Comparison of ENCODE assay signal across 19 cellular contexts in the genomic region with DNA sequence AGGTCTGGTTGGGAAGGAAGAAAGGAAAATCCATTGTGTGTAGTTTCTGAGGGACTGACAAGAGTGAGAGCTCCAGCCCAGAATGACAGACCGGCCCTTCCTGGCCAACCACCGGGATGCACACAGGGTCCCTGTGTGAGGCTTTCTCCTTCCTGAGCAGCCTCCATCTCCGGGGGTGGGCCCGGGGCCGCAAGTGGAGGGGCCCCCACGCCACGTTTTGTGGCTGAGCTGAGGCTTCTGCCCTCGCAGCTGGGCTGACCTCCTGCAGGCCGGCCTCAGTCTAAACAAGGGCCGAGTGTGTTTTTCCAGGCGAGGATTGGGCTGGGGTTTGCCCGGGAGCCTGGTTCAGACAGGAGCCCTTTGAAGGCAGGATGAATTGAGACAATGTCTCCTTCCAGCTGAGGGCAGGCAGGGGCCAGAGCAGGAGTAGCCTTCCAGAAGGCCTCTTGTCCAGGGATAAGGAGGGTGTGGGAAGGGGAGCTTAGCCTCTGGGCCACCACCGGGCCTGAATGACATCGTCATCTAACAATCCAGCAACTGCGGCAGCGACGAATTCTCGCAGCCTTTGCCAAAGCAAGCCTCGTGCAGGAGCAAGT.
DNase-seq lines count a peak whose midpoint lies in the region; ATAC-seq, FAIRE-seq and TF ChIP-seq lines count a peak whose summit lies in the region.
"Had no signal": no experiment of that assay in that cellular context is flagged by ENCODE, and none has a peak within 500 bp of the region (broad histone marks: within the 10 kb centered on the region; RNA-seq: fewer than 3 reads in every experiment).

No MANE protein-coding gene starts in this region.

- H2BK12ac ChIP-seq in trophoblast cell (ENCODE audit: low read length): no peak overlapping the region

- H3K27me3 ChIP-seq in HepG2 (ENCODE audit: control insufficient read depth in 1 of 2, insufficient read depth in 2 of 2, low read length in 2 of 2) (peaks cover 4 to 59% of the 10 kb centered on the region in 2 experiments; a peak in 4 of 5 replicates), right lobe of liver (no peaks in the 10 kb centered on the region), trophoblast cell (ENCODE audit: insufficient read depth, low read length) (no peaks in the 10 kb centered on the region), WERI-Rb-1 (ENCODE audit: insufficient read depth, low read depth, severe bottlenecking) (no peaks in the 10 kb centered on the region)
- H3K27me3 ChIP-seq: foreskin keratinocyte, MG63, tibial nerve had no signal

- H3K14ac ChIP-seq in trophoblast cell (ENCODE audit: low read length): peak overlapping the region; percentile 2

- H4K12ac ChIP-seq in trophoblast cell (ENCODE audit: low read depth, low read length): no peak overlapping the region

- TF ChIP-seq RAD21 in HepG2 (CRISPR knock-in tag; IDR thresholded peaks at IDR 0.05): no peak

- peak overlapping the region; percentile 6 for H4K8ac ChIP-seq in trophoblast cell (ENCODE audit: low read depth, low read length)

- H3K36me3 ChIP-seq in HepG2 (replicated peaks in 1 of 2; ENCODE audit: control insufficient read depth in 1 of 2, insufficient read depth in 2 of 2, low read length in 2 of 2) (no peaks in the 10 kb centered on the region), right lobe of liver (no peaks in the 10 kb centered on the region), trophoblast cell (ENCODE audit: control insufficient read depth in 1 of 2, insufficient read depth in 2 of 2, low read length in 2 of 2) (no peaks in the 10 kb centered on the region), WERI-Rb-1 (peaks cover 38% of the 10 kb centered on the region)
- H3K36me3 ChIP-seq: MG63, tibial nerve had no signal

- DNase-seq in HepG2 (ENCODE audit: low spot score) (no peak), right lobe of liver (no peak), head of caudate nucleus (peak; percentile 71 to 94 (median 88)), trophoblast cell (no peak), NCI-H2081 (lab: John Stamatoyannopoulos, UW) (no peak), WERI-Rb-1 (no peak), NAMALWA (ENCODE audit: low spot score) (no peak)
- DNase-seq: activated CD8-positive, alpha-beta memory T cell treated with anti-CD3 and anti-CD28 coated beads, Interleukin-2, amount 50 U/mL, for 4 hours; central memory CD4-positive, alpha-beta T cell; foreskin keratinocyte; MG63; NCI-H1694 treated with DMSO at 0.1 percent for 48 hours; NCI-H510A treated with DMSO at 0.1 percent for 48 hours; stimulated activated CD4-positive, alpha-beta T cell treated with anti-CD3 and anti-CD28 coated beads, Interleukin-4, amount 100 ng/mL, for 24 hours had no signal

- peak overlapping the region; percentile 47 for H2BK5ac ChIP-seq in trophoblast cell (ENCODE audit: low read depth, low read length, poor library complexity)

- peak; percentile 33 for ATAC-seq in HepG2
- ATAC-seq in right lobe of liver: no peak
- ATAC-seq in HG02884 (IDR thresholded peaks at IDR 0.05; ENCODE audit: unreplicated experiment): no peak
- ATAC-seq: foreskin keratinocyte had no signal

- H2AK5ac ChIP-seq in trophoblast cell (ENCODE audit: low read length): peak overlapping the region; percentile 17

- TF ChIP-seq POLR2A in HepG2 (IDR thresholded peaks at IDR 0.05; ENCODE audit: insufficient read depth in 1 of 2, low read depth in 2 of 2, low read length in 2 of 2) (no peak), right lobe of liver (IDR thresholded peaks at IDR 0.05) (no peak)

- H4K20me1 ChIP-seq in HepG2 (ENCODE audit: insufficient read depth, low read length): no peaks in the 10 kb centered on the region

- H3K4me2 ChIP-seq in HepG2 (ENCODE audit: low read depth, low read length): no peak overlapping the region
- no peak overlapping the region for H3K4me2 ChIP-seq in trophoblast cell (ENCODE audit: low read length)

- in situ Hi-C loops in HepG2 (cut with HindIII; ENCODE audit: extremely low pct_ligation_motif_present, low pct_unique_long_range_greater_than_20kb): no loop called here

- no peak overlapping the region for H3K9ac ChIP-seq in HepG2 (ENCODE audit: insufficient read depth, low read depth, low read length)
- no peak overlapping the region for H3K9ac ChIP-seq in trophoblast cell (ENCODE audit: low read length)

- POLR2A ChIA-PET in HepG2 (lab: Yijun Ruan, JAX): no interaction called here

- H3K23ac ChIP-seq in trophoblast cell (ENCODE audit: low read length): no peak overlapping the region

- no TSS peak for BruUV-seq in HepG2 (replicated peaks; lab: Mats Ljungman, UMichigan)

- TF ChIP-seq CTCF in HepG2 (CRISPR knock-in tag; IDR thresholded peaks at IDR 0.05): no peak
- no peak for TF ChIP-seq CTCF in right lobe of liver (IDR thresholded peaks at IDR 0.05)
- no peak for TF ChIP-seq CTCF in WERI-Rb-1 (IDR thresholded peaks at IDR 0.05; ENCODE audit: low read depth, low read length)

- TF ChIP-seq EP300 in HepG2 (IDR thresholded peaks at IDR 0.05; ENCODE audit: low read depth in 2 of 2, low read length in 2 of 2) (no peak), HepG2 (CRISPR knock-in tag; IDR thresholded peaks at IDR 0.05; ENCODE audit: borderline replicate concordance) (no peak)

- no peak overlapping the region for H3K27ac ChIP-seq in HepG2 (ENCODE audit: extremely low read length, insufficient read depth, low read length)
- no peak overlapping the region for H3K27ac ChIP-seq in right lobe of liver
- peak overlapping the region; percentile 4 for H3K27ac ChIP-seq in trophoblast cell (ENCODE audit: low read depth, low read length)
- H3K27ac ChIP-seq in WERI-Rb-1: no peak overlapping the region; the same call in 1 of the 2 replicates
- H3K27ac ChIP-seq: C4-2B, foreskin keratinocyte, SK-N-MC had no signal

- no peak for FAIRE-seq in HepG2 (lab: Jason Lieb, UNC)
- FAIRE-seq: GM19239 had no signal

- intact Hi-C loops in HepG2 (cut with micrococcal nuclease; ENCODE audit: unreplicated experiment) (no loop called here), right lobe of liver (cut with DNase I) (no loop called here), head of caudate nucleus (cut with DNase I) (loop anchor here (5.0 kb wide), 1 partner anchor 83 kb away; no protein-coding TSS in a partner anchor)

- H4K91ac ChIP-seq in trophoblast cell (ENCODE audit: low read depth, low read length): no peak overlapping the region

- no peak overlapping the region for H3K4ac ChIP-seq in trophoblast cell (ENCODE audit: low read depth, low read length)

- H2BK120ac ChIP-seq in trophoblast cell (ENCODE audit: insufficient read depth, low read length, poor library complexity): peak overlapping the region; percentile 5

- H3K18ac ChIP-seq in trophoblast cell (ENCODE audit: low read length): no peak overlapping the region

- H3K79me1 ChIP-seq in trophoblast cell (ENCODE audit: low read length): peaks cover 9% of the 10 kb centered on the region

- no peaks in the 10 kb centered on the region for H3K79me2 ChIP-seq in HepG2 (ENCODE audit: insufficient read depth, low read length)
- no peaks in the 10 kb centered on the region for H3K79me2 ChIP-seq in trophoblast cell (ENCODE audit: control insufficient read depth, insufficient read depth, low read length, poor library complexity)

- peaks cover 21% of the 10 kb centered on the region for H3K4me1 ChIP-seq in HepG2 (ENCODE audit: insufficient read depth, low read length)
- no peaks in the 10 kb centered on the region for H3K4me1 ChIP-seq in right lobe of liver
- H3K4me1 ChIP-seq in trophoblast cell (ENCODE audit: control insufficient read depth in 1 of 2, insufficient read depth in 2 of 2, low read length in 2 of 2): peaks cover 6 to 11% of the 10 kb centered on the region in 2 experiments

- H3K4me3 ChIP-seq in HepG2 (replicated peaks in 1 of 3; ENCODE audit: insufficient read depth in 1 of 3, low read depth in 2 of 3, low read length in 3 of 3) (no peak overlapping the region), right lobe of liver (no peak overlapping the region), trophoblast cell (ENCODE audit: low read depth, low read length) (no peak overlapping the region), WERI-Rb-1 (ENCODE audit: low read depth, low read length) (no peak overlapping the region)
- H3K4me3 ChIP-seq: MG63, SK-N-MC, tibial nerve had no signal

- WGBS in HepG2 (ENCODE audit: low lambda C conversion rate): 39% methylated on average over 15 of the region's 19 CpGs
- 74% methylated on average over 8 of the region's 19 CpGs for WGBS in right lobe of liver (ENCODE audit: insufficient coverage, low coverage, low lambda C conversion rate, missing lambda C conversion rate)
- no CpG with 5 or more reads among the region's 19 CpGs for WGBS in trophoblast cell (ENCODE audit: extremely low coverage, insufficient coverage, insufficient read length)

- H2AFZ ChIP-seq in HepG2 (ENCODE audit: low read length): no peak overlapping the region
- no peak overlapping the region for H2AFZ ChIP-seq in trophoblast cell (ENCODE audit: insufficient read depth, low read length, poor library complexity)

- CTCF ChIA-PET in HepG2 (lab: Yijun Ruan, JAX; ENCODE audit: low intra/inter-chr PET ratio, low total read pairs): no interaction called here

- H3K9me3 ChIP-seq in HepG2 (ENCODE audit: low read length) (0 out of 2 replicates have a peak, but pooled peaks cover 5% of the 10 kb centered on the region), right lobe of liver (no peaks in the 10 kb centered on the region), trophoblast cell (ENCODE audit: insufficient read depth, low read depth, low read length) (peaks cover 3% of the 10 kb centered on the region), WERI-Rb-1 (ENCODE audit: severe bottlenecking) (peaks cover 14% of the 10 kb centered on the region)

TF ChIP-seq in HepG2, 621 proteins besides CTCF, POLR2A, EP300 and RAD21 (continues in another document):
- TF ChIP-seq MAFK (conservative IDR thresholded peaks at IDR 0.05 in 1 of 2, IDR thresholded peaks at IDR 0.05 in 1 of 2; ENCODE audit: low read length in 2 of 2) (no peak), ZMAT3 (CRISPR knock-in tag; conservative IDR thresholded peaks at IDR 0.05) (no peak), SNRNP70 (IDR thresholded peaks at IDR 0.05; ENCODE audit: low read depth, low read length) (no peak), MYC (CRISPR knock-in tag; IDR thresholded peaks at IDR 0.05; ENCODE audit: borderline replicate concordance) (no peak), ZNF337 (CRISPR knock-in tag; IDR thresholded peaks at IDR 0.05; ENCODE audit: borderline replicate concordance, low read depth) (no peak), EHMT2 (IDR thresholded peaks at IDR 0.05; ENCODE audit: borderline replicate concordance, low read depth, low read length) (no peak), SAP130 (CRISPR knock-in tag; IDR thresholded peaks at IDR 0.05; ENCODE audit: low read depth) (no peak), ZNF121 (CRISPR knock-in tag; IDR thresholded peaks at IDR 0.05) (no peak), MED8 (CRISPR knock-in tag; IDR thresholded peaks at IDR 0.05; ENCODE audit: insufficient replicate concordance) (no peak)

Comparison
In these comparisons a context has a peak if more than half of its experiments do, and no peak if none do; other contexts are left out.
1. DNase-seq: peak in head of caudate nucleus (42 of 42); none in HepG2 (single experiment), right lobe of liver (0 of 3), trophoblast cell (0 of 2), NCI-H2081 (0 of 2), WERI-Rb-1 (single experiment) and NAMALWA (single experiment).